In genomic region chr15:44136991-44137477, GRCh38 we compare ENCODE assay signal across 1 cellular context.
TF ChIP-seq lines count a peak whose summit lies in the region.

No MANE protein-coding gene starts in this region.

TF ChIP-seq in endothelial cell of umbilical vein, 7 proteins besides CTCF, POLR2A, EP300 and RAD21 (continued from another document):
- no peak for TF ChIP-seq GATA2 (IDR thresholded peaks at IDR 0.05; ENCODE audit: insufficient read depth, insufficient read length, low read depth, low read length)
- TF ChIP-seq EZH2 (IDR thresholded peaks at IDR 0.05; ENCODE audit: borderline replicate concordance, low read depth, low read length, severe bottlenecking), result no peak
- no peak for TF ChIP-seq MYC (IDR thresholded peaks at IDR 0.05; ENCODE audit: low read depth, low read length)
- no peak for TF ChIP-seq FOS (IDR thresholded peaks at IDR 0.05; ENCODE audit: borderline replicate concordance, insufficient read depth, low read length)
TF ChIP-seq in endothelial cell of umbilical vein: peak in this region for 0.
